18 cellular contexts compared by ENCODE assay signal in genomic region chr4:41331224-41331623, GRCh38.
DNase-seq lines count a peak whose midpoint lies in the region; ATAC-seq and TF ChIP-seq lines count a peak whose summit lies in the region.
"Had no signal": no experiment of that assay in that cellular context is flagged by ENCODE, and none has a peak within 500 bp of the region (broad histone marks: within the 10 kb centered on the region; RNA-seq: fewer than 3 reads in every experiment).

No MANE protein-coding gene starts in this region.

- POLR2A ChIA-PET in MCF 10A (lab: Yijun Ruan, JAX) = no interaction called here

- no peaks in the 10 kb centered on the region for H3K36me3 ChIP-seq in mammary epithelial cell (ENCODE audit: insufficient read depth, low read length)
- H3K36me3 ChIP-seq: BLaER1 had no signal

- no peak overlapping the region for H3K4me2 ChIP-seq in mammary epithelial cell (ENCODE audit: insufficient read depth, low read depth, low read length)
- H3K4me2 ChIP-seq: BLaER1 had no signal

- H3K4me3 Mint-ChIP-seq in MCF 10A (ENCODE audit: unreplicated experiment) (no peak overlapping the region), endothelial cell (ENCODE audit: unreplicated experiment) (no peak overlapping the region)
- H3K4me3 Mint-ChIP-seq: CD8-positive, alpha-beta memory T cell had no signal

- no peaks in the 10 kb centered on the region for H3K36me3 Mint-ChIP-seq in MCF 10A (ENCODE audit: insufficient read depth, unreplicated experiment)
- H3K36me3 Mint-ChIP-seq in endothelial cell (ENCODE audit: low read depth, unreplicated experiment) = no peaks in the 10 kb centered on the region
- H3K36me3 Mint-ChIP-seq: CD8-positive, alpha-beta memory T cell had no signal

- CTCF ChIA-PET in MCF 10A (lab: Yijun Ruan, JAX) (interaction anchor here (0.6 to 1.2 kb wide), 2 partner anchors 16 to 81 kb away, joined by 3 read pairs; no protein-coding TSS in a partner anchor), mammary epithelial cell (lab: Charles Lee; ENCODE audit: low non-redundant PET) (no interaction called here)

- H3K27ac Mint-ChIP-seq in MCF 10A (ENCODE audit: low read depth, unreplicated experiment) = no peak overlapping the region
- no peak overlapping the region for H3K27ac Mint-ChIP-seq in endothelial cell (ENCODE audit: unreplicated experiment)
- H3K27ac Mint-ChIP-seq: CD8-positive, alpha-beta memory T cell had no signal

- H3K27ac ChIP-seq in mammary epithelial cell (ENCODE audit: insufficient read depth, low read depth, low read length) = no peak overlapping the region
- H3K27ac ChIP-seq: BLaER1 had no signal

- H3K79me2 ChIP-seq in mammary epithelial cell (ENCODE audit: insufficient read depth, low read length) = no peaks in the 10 kb centered on the region

- dilution Hi-C loops in mammary epithelial cell (cut with HindIII; ENCODE audit: low sequenced_read_pairs) = no loop called here

- H2AFZ ChIP-seq in mammary epithelial cell (ENCODE audit: low read depth, low read length) = no peak overlapping the region

- H3K27me3 ChIP-seq in mammary epithelial cell (ENCODE audit: insufficient read depth, low read length) = peaks cover 2% of the 10 kb centered on the region
- H3K27me3 ChIP-seq: BLaER1 had no signal

- BruUV-seq in MCF 10A (replicated peaks; lab: Mats Ljungman, UMichigan) (no TSS peak), mammary epithelial cell (replicated peaks; lab: Mats Ljungman, UMichigan) (no TSS peak)

- intact Hi-C loops in MCF 10A (cut with micrococcal nuclease) = no loop called here
- intact Hi-C loops in mammary epithelial cell (cut with micrococcal nuclease) = no loop called here

- no peaks in the 10 kb centered on the region for H4K20me1 ChIP-seq in mammary epithelial cell (ENCODE audit: insufficient read depth, low read length)
- H4K20me1 ChIP-seq: BLaER1 had no signal

- ATAC-seq in GM18861 (IDR thresholded peaks at IDR 0.05; ENCODE audit: unreplicated experiment) = no peak
- ATAC-seq: HepG2 had no signal

- DNase-seq in MCF 10A (ENCODE audit: unreplicated experiment) (peak; percentile 16), mammary epithelial cell (no peak), astrocyte of the hippocampus (ENCODE audit: low read depth, low spot score) (peak; percentile 20), kidney glomerular epithelial cell (lab: John Stamatoyannopoulos, UW) (peak; percentile 12), endothelial cell (ENCODE audit: low spot score) (no peak)
- DNase-seq in stimulated activated CD4-positive, alpha-beta T cell treated with anti-CD3 and anti-CD28 coated beads, Interleukin-2, amount 100 ng/mL, for 24 hours = no peak
- no peak for DNase-seq in activated T-cell treated with anti-CD3 and anti-CD28 coated beads, Interleukin-2, amount 50 U/mL, for 1 hour
- DNase-seq: 8988T; CD8-positive, alpha-beta memory T cell; H7; KG1; NCI-H1436; NCI-H1930; NCI-H345; NCI-H524 treated with DMSO at 0.1 percent for 48 hours had no signal

- WGBS in mammary epithelial cell (ENCODE audit: low coverage, missing lambda C conversion rate) = 28% methylated on average over 2 of the region's 2 CpGs

- H3K9me3 ChIP-seq in mammary epithelial cell (replicated peaks; ENCODE audit: insufficient read depth, low read length) = no peaks in the 10 kb centered on the region
- H3K9me3 ChIP-seq: BLaER1 had no signal

- no peak overlapping the region for H3K4me3 ChIP-seq in mammary epithelial cell (replicated peaks in 1 of 3; ENCODE audit: insufficient read depth in 1 of 3, low read depth in 2 of 3, low read length in 3 of 3)
- H3K4me3 ChIP-seq: BLaER1 had no signal

- H3K4me1 ChIP-seq in mammary epithelial cell (ENCODE audit: insufficient read depth, low read length) = no peaks in the 10 kb centered on the region
- H3K4me1 ChIP-seq: BLaER1 had no signal

- H3K4me1 Mint-ChIP-seq in MCF 10A (ENCODE audit: insufficient read depth, unreplicated experiment) = no peaks in the 10 kb centered on the region
- peaks cover 32% of the 10 kb centered on the region for H3K4me1 Mint-ChIP-seq in endothelial cell (ENCODE audit: unreplicated experiment)
- H3K4me1 Mint-ChIP-seq: CD8-positive, alpha-beta memory T cell had no signal

- H3K9ac ChIP-seq in mammary epithelial cell (ENCODE audit: insufficient read depth, low read length) = no peak overlapping the region
- H3K9ac ChIP-seq: BLaER1 had no signal

- no peaks in the 10 kb centered on the region for H3K9me3 Mint-ChIP-seq in MCF 10A (ENCODE audit: unreplicated experiment)
- H3K9me3 Mint-ChIP-seq in endothelial cell (ENCODE audit: unreplicated experiment) = no peaks in the 10 kb centered on the region

- in situ Hi-C loops in mammary epithelial cell (cut with MboI; ENCODE audit: low sequenced_read_pairs in 2 of 2) = no loop called here

- H3K27me3 Mint-ChIP-seq in MCF 10A (ENCODE audit: insufficient read depth, unreplicated experiment) = no peaks in the 10 kb centered on the region
- no peaks in the 10 kb centered on the region for H3K27me3 Mint-ChIP-seq in endothelial cell (ENCODE audit: unreplicated experiment)
- H3K27me3 Mint-ChIP-seq: CD8-positive, alpha-beta memory T cell had no signal

- TF ChIP-seq CTCF in MCF 10A (IDR thresholded peaks at IDR 0.05; ENCODE audit: unreplicated experiment) (no peak), mammary epithelial cell (conservative IDR thresholded peaks at IDR 0.05 in 1 of 2, IDR thresholded peaks at IDR 0.05 in 1 of 2; ENCODE audit: extremely low read depth in 1 of 2, insufficient read depth in 1 of 2, low read depth in 1 of 2, low read length in 2 of 2) (no peak), endothelial cell (IDR thresholded peaks at IDR 0.05; ENCODE audit: unreplicated experiment) (no peak)

Comparison
In these comparisons a context has a peak if more than half of its experiments do, and no peak if none do; other contexts are left out.
1. DNase-seq: peak in MCF 10A (single experiment), astrocyte of the hippocampus (single experiment) and kidney glomerular epithelial cell (single experiment); none in mammary epithelial cell (single experiment), stimulated activated CD4-positive, alpha-beta T cell treated with anti-CD3 and anti-CD28 coated beads, Interleukin-2, amount 100 ng/mL, for 24 hours (0 of 2), endothelial cell (single experiment) and activated T-cell treated with anti-CD3 and anti-CD28 coated beads, Interleukin-2, amount 50 U/mL, for 1 hour (single experiment).